8 cellular contexts compared by ENCODE assay signal in genomic region chr3:19866751-19867347, GRCh38.
DNase-seq lines count a peak whose midpoint lies in the region; ATAC-seq and TF ChIP-seq lines count a peak whose summit lies in the region.

No MANE protein-coding gene starts in this region.

- H3K79me2 ChIP-seq in H9 (ENCODE audit: insufficient read depth, low read length) = no peaks in the 10 kb centered on the region

- peak; percentile 91 for TF ChIP-seq CTCF in H9 (conservative IDR thresholded peaks at IDR 0.05)
- peak; percentile 81 for TF ChIP-seq CTCF in LNCAP (IDR thresholded peaks at IDR 0.05)

- no peak overlapping the region for H3K14ac ChIP-seq in H9 (ENCODE audit: insufficient read depth, low read length)

- H3K9me3 ChIP-seq in H9 (ENCODE audit: control insufficient read depth, low read depth, low read length) = no peaks in the 10 kb centered on the region

- H3K18ac ChIP-seq in H9 (ENCODE audit: insufficient read length, low read depth, low read length) = no peak overlapping the region

- no peak overlapping the region for H3K4me2 ChIP-seq in H9 (ENCODE audit: insufficient read depth, insufficient read length, low read length)

- H3K27me3 ChIP-seq in H9 (ENCODE audit: insufficient read depth, low read length) = no peaks in the 10 kb centered on the region

- H3K4me1 ChIP-seq in H9 (ENCODE audit: insufficient read depth, low read length) = no peaks in the 10 kb centered on the region

- H3K36me3 Mint-ChIP-seq in H9 (ENCODE audit: insufficient read depth in 1 of 3, low read depth in 3 of 3) = peaks cover 0 to 15% (median 5%) of the 10 kb centered on the region in 3 experiments; a peak in 4 of 7 replicates
- no peaks in the 10 kb centered on the region for H3K36me3 Mint-ChIP-seq in stimulated activated effector memory CD8-positive, alpha-beta T cell treated with anti-CD3 and anti-CD28 coated beads, Interleukin-12 subunit alpha, Interleukin-12 subunit beta, amount 100 ng/mL, for 72 hours

- no peak overlapping the region for H4K8ac ChIP-seq in H9 (replicated peaks; ENCODE audit: insufficient read length, low read depth, low read length)

- H3T11ph ChIP-seq in H9 (ENCODE audit: low read length) = no peak overlapping the region

- no peak overlapping the region for H3K56ac ChIP-seq in H9 (ENCODE audit: insufficient read length, low read depth, low read length)

- no peak overlapping the region for H2BK15ac ChIP-seq in H9 (ENCODE audit: low read depth, low read length)

- peaks cover 11 to 21% of the 10 kb centered on the region in 2 experiments; a peak in 4 of 5 replicates for H3K9me3 Mint-ChIP-seq in H9
- no peaks in the 10 kb centered on the region for H3K9me3 Mint-ChIP-seq in stimulated activated effector memory CD8-positive, alpha-beta T cell treated with anti-CD3 and anti-CD28 coated beads, Interleukin-12 subunit alpha, Interleukin-12 subunit beta, amount 100 ng/mL, for 72 hours

- H2BK20ac ChIP-seq in H9 (ENCODE audit: low read depth, low read length, poor library complexity, severe bottlenecking) = no peak overlapping the region

- H3K27ac ChIP-seq in H9 (ENCODE audit: insufficient read length, low read depth, low read length) (no peak overlapping the region), caudate nucleus (ENCODE audit: low read depth, low read length) (no peak overlapping the region)

- no peak overlapping the region for H4K91ac ChIP-seq in H9 (ENCODE audit: insufficient read length, low read depth, low read length)

- no peak overlapping the region for H2BK12ac ChIP-seq in H9 (ENCODE audit: insufficient read length, low read depth, low read length)

- H4K20me1 ChIP-seq in H9 (ENCODE audit: control insufficient read depth, insufficient read depth, insufficient read length) = no peaks in the 10 kb centered on the region

- H3K9ac ChIP-seq in H9 (ENCODE audit: extremely low read depth, insufficient read length, low read length) = no peak overlapping the region

- no peak overlapping the region for H3K23ac ChIP-seq in H9 (ENCODE audit: insufficient read length, low read depth, low read length)

- no peak overlapping the region for H3K4ac ChIP-seq in H9 (ENCODE audit: low read depth, low read length)

- no peak overlapping the region for H3K4me3 Mint-ChIP-seq in H9
- H3K4me3 Mint-ChIP-seq in stimulated activated effector memory CD8-positive, alpha-beta T cell treated with anti-CD3 and anti-CD28 coated beads, Interleukin-12 subunit alpha, Interleukin-12 subunit beta, amount 100 ng/mL, for 72 hours = no peak overlapping the region

- H3K23me2 ChIP-seq in H9 (ENCODE audit: insufficient read length, low read depth, low read length, poor library complexity, severe bottlenecking) = no peaks in the 10 kb centered on the region

- H4K5ac ChIP-seq in H9 (ENCODE audit: insufficient read length, low read depth, low read length) = no peak overlapping the region

- peak; percentile 21 for DNase-seq in activated gamma-delta T cell treated with Interleukin-2 at 50 U/mL for 16 hours
- no peak for DNase-seq in activated gamma-delta T cell (lab: John Stamatoyannopoulos, UW)
- peak; percentile 51 for DNase-seq in H9
- DNase-seq in caudate nucleus (lab: John Stamatoyannopoulos, UW) = peak in 36 of 61 donors; percentile 4 to 78 (median 22)
- DNase-seq in left kidney (ENCODE audit: low read depth, low spot score) = peak; percentile 81
- peak; percentile 15 to 68 for DNase-seq in stimulated activated effector memory CD8-positive, alpha-beta T cell treated with anti-CD3 and anti-CD28 coated beads, Interleukin-12 subunit alpha, Interleukin-12 subunit beta, amount 100 ng/mL, for 72 hours (ENCODE audit: low spot score in 2 of 2)

- ATAC-seq in SK-N-SH treated with all-trans-retinoic acid at 6 μM for 48 hours = peak; percentile 94
- peak; percentile 65 for ATAC-seq in stimulated activated effector memory CD8-positive, alpha-beta T cell treated with anti-CD3 and anti-CD28 coated beads, Interleukin-12 subunit alpha, Interleukin-12 subunit beta, amount 100 ng/mL, for 72 hours

- H2AK5ac ChIP-seq in H9 (ENCODE audit: insufficient read length, low read length) = no peak overlapping the region

- H2BK5ac ChIP-seq in H9 (ENCODE audit: insufficient read length, low read length) = no peak overlapping the region

- no peak overlapping the region for H2AFZ ChIP-seq in H9 (ENCODE audit: low read length)

- H3K27me3 Mint-ChIP-seq in H9 (ENCODE audit: low read depth) = no peaks in the 10 kb centered on the region

- peaks cover 0 to 5% of the 10 kb centered on the region in 2 experiments; a peak in 2 of 4 replicates for H3K4me1 Mint-ChIP-seq in H9
- H3K4me1 Mint-ChIP-seq in stimulated activated effector memory CD8-positive, alpha-beta T cell treated with anti-CD3 and anti-CD28 coated beads, Interleukin-12 subunit alpha, Interleukin-12 subunit beta, amount 100 ng/mL, for 72 hours = no peaks in the 10 kb centered on the region

- H2BK120ac ChIP-seq in H9 (ENCODE audit: low read depth, low read length, poor library complexity, severe bottlenecking) = no peak overlapping the region

- H3K27ac Mint-ChIP-seq in H9 = no peak overlapping the region
- H3K27ac Mint-ChIP-seq in stimulated activated effector memory CD8-positive, alpha-beta T cell treated with anti-CD3 and anti-CD28 coated beads, Interleukin-12 subunit alpha, Interleukin-12 subunit beta, amount 100 ng/mL, for 72 hours = no peak overlapping the region

- H3K79me1 ChIP-seq in H9 (ENCODE audit: insufficient read depth, low read depth, low read length, poor library complexity, severe bottlenecking) = no peaks in the 10 kb centered on the region

- WGBS in H9 (ENCODE audit: extremely low coverage, insufficient read length, low lambda C conversion rate) = no CpG with 5 or more reads among the region's 7 CpGs

TF ChIP-seq in SK-N-SH treated with all-trans-retinoic acid at 6 μM for 48 hours, 23 proteins besides CTCF, POLR2A, EP300 and RAD21:
- TF ChIP-seq ZNF8 (CRISPR knock-in tag; IDR thresholded peaks at IDR 0.05) (no peak), BACH2 (CRISPR knock-in tag; IDR thresholded peaks at IDR 0.05; ENCODE audit: borderline replicate concordance) (no peak), ZFP30 (CRISPR knock-in tag; IDR thresholded peaks at IDR 0.05) (no peak), CSDC2 (CRISPR knock-in tag; IDR thresholded peaks at IDR 0.05) (no peak), ZFP3 (CRISPR knock-in tag; IDR thresholded peaks at IDR 0.05) (no peak)
